Comparison of ENCODE assay signal across 19 cellular contexts in the genomic region with DNA sequence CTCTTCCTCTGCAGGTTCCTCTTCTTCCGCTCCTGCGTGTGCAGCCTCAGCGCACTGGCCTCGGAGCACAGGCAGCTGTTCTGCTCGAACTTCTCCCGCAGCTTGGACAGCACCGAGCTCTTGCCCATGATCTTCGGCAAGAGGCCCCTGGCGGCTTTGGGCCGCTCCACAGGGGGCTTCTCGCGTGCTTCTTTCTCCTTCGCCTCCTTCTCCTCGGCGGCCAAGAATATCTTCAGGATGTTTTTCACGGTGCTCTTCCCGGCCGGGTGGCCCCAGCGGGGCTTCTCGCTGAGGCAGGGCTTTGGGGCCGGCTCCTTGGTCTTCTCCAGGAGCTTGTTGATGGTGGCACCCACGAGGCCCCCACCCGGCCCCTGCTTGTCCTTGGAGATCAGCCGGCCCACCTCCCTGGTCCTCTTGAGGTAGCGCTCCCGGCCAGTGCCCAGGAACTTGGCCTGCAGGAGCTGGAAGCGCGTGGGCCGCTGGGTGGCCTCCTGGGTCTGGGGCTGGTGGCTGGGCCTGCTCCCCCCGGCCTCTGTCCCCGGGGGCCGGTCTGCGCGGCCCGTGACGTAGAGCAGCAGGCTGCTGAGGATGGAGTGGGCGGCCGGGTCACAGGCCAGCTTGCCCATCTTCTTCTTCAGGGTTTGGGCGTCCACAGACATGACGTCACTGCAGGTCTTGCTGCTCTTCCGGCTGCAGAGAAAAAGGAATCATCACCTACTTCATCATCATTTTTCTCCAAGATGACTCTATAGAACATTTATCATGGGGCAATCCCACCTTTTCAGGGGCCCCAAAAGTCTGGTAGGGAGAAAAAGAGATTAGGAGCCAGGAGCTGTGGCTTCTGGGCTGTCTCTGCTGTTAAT. TPM values are rescaled to one million over a fixed set of nuclear protein-coding genes. Genes with fewer than 3 reads are reported as not detected.
A peak's percentile ranks its signal among the peaks of the same experiment; 100 is the strongest.
DNase-seq lines count a peak whose midpoint lies in the region; ATAC-seq and TF ChIP-seq lines count a peak whose summit lies in the region.
"Had no signal": no experiment of that assay in that cellular context is flagged by ENCODE, and none has a peak within 500 bp of the region (broad histone marks: within the 10 kb centered on the region; RNA-seq: fewer than 3 reads in every experiment).

No MANE protein-coding gene starts in this region.

- TF ChIP-seq CTCF in WERI-Rb-1 (IDR thresholded peaks at IDR 0.05; ENCODE audit: low read depth, low read length) = no peak

- peak overlapping the region; percentile 38 for H3K4me2 ChIP-seq in skeletal muscle satellite cell (ENCODE audit: low read length)

- DNase-seq in ELF-1 (ENCODE audit: low read depth, low spot score) = peak; percentile 4
- peak; percentile 9 for DNase-seq in WERI-Rb-1
- peak; percentile 32 for DNase-seq in islet precursor cell
- no peak for DNase-seq in NCI-H2029 (lab: John Stamatoyannopoulos, UW)
- DNase-seq in kidney tubule cell (ENCODE audit: low spot score) = no peak
- DNase-seq: activated CD4-positive, CD25-positive, alpha-beta regulatory T cell treated with anti-CD3 and anti-CD28 coated beads, Interleukin-2, amount 50 U/mL, for 72 hours; activated T-cell treated with anti-CD3 and anti-CD28 coated beads, Interleukin-2, amount 50 U/mL, for 72 hours; brain microvascular endothelial cell; cortex of kidney; MG63; NCI-H1436; NCI-H2171; NCI-H748 treated with DMSO at 0.1 percent for 48 hours had no signal

- peak overlapping the region; percentile 22 for H3K9ac ChIP-seq in skeletal muscle satellite cell (ENCODE audit: low read depth, low read length)

- H3K27me3 ChIP-seq in WERI-Rb-1 (ENCODE audit: insufficient read depth, low read depth, severe bottlenecking) (no peaks in the 10 kb centered on the region), skeletal muscle satellite cell (ENCODE audit: control insufficient read depth, insufficient read depth, low read length) (no peaks in the 10 kb centered on the region)
- H3K27me3 ChIP-seq: brain microvascular endothelial cell, MG63 had no signal

- H3K36me3 ChIP-seq in WERI-Rb-1 (no peaks in the 10 kb centered on the region), skeletal muscle satellite cell (ENCODE audit: insufficient read depth, low read length) (peaks cover 14% of the 10 kb centered on the region)
- H3K36me3 ChIP-seq: brain microvascular endothelial cell, MG63 had no signal

- H3K9me3 ChIP-seq in WERI-Rb-1 (ENCODE audit: severe bottlenecking) (peaks cover 8% of the 10 kb centered on the region), skeletal muscle satellite cell (replicated peaks; ENCODE audit: low read length) (no peaks in the 10 kb centered on the region)
- H3K9me3 ChIP-seq: Caco-2, MG63 had no signal

- H3K4me3 ChIP-seq in WERI-Rb-1 (ENCODE audit: low read depth, low read length) = no peak overlapping the region
- no peak overlapping the region for H3K4me3 ChIP-seq in skeletal muscle satellite cell (ENCODE audit: low read length)
- H3K4me3 ChIP-seq: MG63 had no signal

- ATAC-seq in GM19397 (IDR thresholded peaks at IDR 0.05; ENCODE audit: unreplicated experiment) (no peak), HG02642 (IDR thresholded peaks at IDR 0.05; ENCODE audit: poor library complexity, unreplicated experiment) (no peak)
- ATAC-seq: activated T-cell treated with anti-CD3 and anti-CD28 coated beads, Interleukin-2, amount 50 U/mL, for 72 hours had no signal

- peaks cover 47% of the 10 kb centered on the region for H3K4me1 ChIP-seq in skeletal muscle satellite cell (ENCODE audit: control insufficient read depth, insufficient read depth, low read length)

- H3K27ac ChIP-seq in WERI-Rb-1 = no peak overlapping the region
- H3K27ac ChIP-seq: brain microvascular endothelial cell had no signal

RNA-seq across cellular contexts. Expression of a gene that starts 43.8 kb away (rescaled TPM):
- total RNA-seq in skeletal muscle satellite cell (2012; rRNA removed) = 1.7 and 3.8 TPM in 2 replicates
- total RNA-seq: activated CD8-positive, alpha-beta memory T cell treated with anti-CD3 and anti-CD28 coated beads for 36 hours; activated naive CD8-positive, alpha-beta T cell treated with anti-CD3 and anti-CD28 coated beads, Interleukin-2, amount 10 ng/mL, durations not matched to agents 7 days and 5 days had no signal

RNA-seq across cellular contexts. Expression of a gene that starts 45.5 kb away (rescaled TPM):
- total RNA-seq in skeletal muscle satellite cell (2012; rRNA removed) = 3.9 and 4.8 TPM in 2 replicates

Comparison
In these comparisons a context has a peak if more than half of its experiments do, and no peak if none do; other contexts are left out.
1. DNase-seq: peak in ELF-1 (single experiment), WERI-Rb-1 (single experiment) and islet precursor cell (single experiment); none in NCI-H2029 (single experiment) and kidney tubule cell (single experiment).